Comparison of ENCODE assay signal across 14 cellular contexts in genomic region chr12:89092297-89092696, GRCh38.
"Had no signal": no experiment of that assay in that cellular context is flagged by ENCODE, and none has a peak within 500 bp of the region (broad histone marks: within the 10 kb centered on the region; RNA-seq: fewer than 3 reads in every experiment).

No MANE protein-coding gene starts in this region.

- FAIRE-seq: frontal cortex had no signal

- H3K4me3 Mint-ChIP-seq: activated CD8-positive, alpha-beta memory T cell treated with anti-CD3 and anti-CD28 coated beads, Interleukin-2, amount 10 ng/mL, durations not matched to agents 7 days and 5 days; effector memory CD8-positive, alpha-beta T cell; immature natural killer cell; naive thymus-derived CD8-positive, alpha-beta T cell; T-helper 2 cell treated with Interferon-gamma antibody and Interleukin-4, amounts not matched to agents 5 μg/mL and 100 μg/mL, for 36 hours had no signal

- H3K9ac ChIP-seq: parathyroid adenoma had no signal

- H3K9me3 Mint-ChIP-seq: effector memory CD8-positive, alpha-beta T cell had no signal

- H3K4me3 ChIP-seq: tibial nerve, uterus had no signal

- H3K36me3 ChIP-seq: tibial nerve, uterus had no signal

- H3K79me2 ChIP-seq: parathyroid adenoma had no signal

- H3K27ac Mint-ChIP-seq: activated CD8-positive, alpha-beta memory T cell treated with anti-CD3 and anti-CD28 coated beads, Interleukin-2, amount 10 ng/mL, durations not matched to agents 7 days and 5 days; effector memory CD8-positive, alpha-beta T cell; immature natural killer cell; naive thymus-derived CD8-positive, alpha-beta T cell; T-helper 2 cell treated with Interferon-gamma antibody and Interleukin-4, amounts not matched to agents 5 μg/mL and 100 μg/mL, for 36 hours had no signal

- DNase-seq: activated CD8-positive, alpha-beta memory T cell treated with anti-CD3 and anti-CD28 coated beads, Interleukin-2, amount 10 ng/mL, durations not matched to agents 7 days and 5 days; dermis blood vessel endothelial cell; effector memory CD8-positive, alpha-beta T cell; head of caudate nucleus; immature natural killer cell; mesenchymal stem cell; naive thymus-derived CD8-positive, alpha-beta T cell; substantia nigra; uterus had no signal

- H3K4me1 Mint-ChIP-seq: immature natural killer cell; naive thymus-derived CD8-positive, alpha-beta T cell had no signal

- H2AFZ ChIP-seq: parathyroid adenoma had no signal

- H3K27me3 Mint-ChIP-seq: activated CD8-positive, alpha-beta memory T cell treated with anti-CD3 and anti-CD28 coated beads, Interleukin-2, amount 10 ng/mL, durations not matched to agents 7 days and 5 days had no signal

- H3K4me1 ChIP-seq: parathyroid adenoma, tibial nerve, uterus had no signal

- H3K27ac ChIP-seq: epithelial cell of prostate, parathyroid adenoma, tibial nerve, uterus had no signal

- H3K9me3 ChIP-seq: uterus had no signal

- H3K27me3 ChIP-seq: tibial nerve, uterus had no signal
